In the genomic region with DNA sequence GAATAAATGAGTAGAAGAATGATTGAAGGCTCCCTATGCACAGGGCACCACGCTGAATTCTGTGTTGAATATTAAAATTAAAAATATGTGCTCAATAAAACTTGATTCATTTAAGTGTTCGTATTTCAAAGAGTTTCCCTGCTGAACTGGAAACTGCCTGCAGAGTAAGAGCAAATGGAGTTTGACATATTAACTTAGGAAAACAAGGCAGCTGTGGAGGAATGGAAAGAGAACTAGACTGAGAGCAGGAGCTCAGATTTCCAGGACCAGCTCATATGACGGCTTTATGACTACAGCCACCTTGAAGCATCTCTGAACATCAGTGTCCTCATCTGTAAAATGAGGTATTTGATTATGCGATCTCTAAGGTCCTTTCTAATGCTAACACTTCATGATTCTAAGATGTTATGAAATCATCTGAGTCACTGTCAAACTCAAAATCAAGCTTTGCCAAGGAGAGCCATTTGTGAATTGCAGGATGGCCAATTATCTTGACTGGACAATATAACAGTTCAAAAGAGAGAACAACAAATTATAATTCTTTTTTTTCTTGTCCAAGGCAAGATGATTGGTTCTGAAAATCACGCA, we compare ENCODE assay signal across 18 cellular contexts.
"Had no signal": no experiment of that assay in that cellular context is flagged by ENCODE, and none has a peak within 500 bp of the region (broad histone marks: within the 10 kb centered on the region; RNA-seq: fewer than 3 reads in every experiment).

No MANE protein-coding gene starts in this region.

- H3K9ac ChIP-seq: neural progenitor cell had no signal

- H3K4me2 ChIP-seq: neural progenitor cell had no signal

- H2AFZ ChIP-seq: neural progenitor cell had no signal

- H3K27ac Mint-ChIP-seq: activated B cell treated with CpG ODN at 0.5 μM for 24 hours; activated CD4-positive, alpha-beta T cell treated with anti-CD3 and anti-CD28 coated beads, Interleukin-2, amount 10 ng/mL, durations not matched to agents 7 days and 5 days; activated naive CD4-positive, alpha-beta T cell treated with anti-CD3 and anti-CD28 coated beads, Interleukin-2, amount 10 ng/mL, durations not matched to agents 7 days and 5 days; activated T-helper 2 cell treated with anti-CD3 and anti-CD28 coated beads, Interferon-gamma antibody, Interleukin-2, Interleukin-4, amounts not matched to agents 10 μg/mL and 5 μg/mL and 100 μg/mL, durations not matched to agents 14 hours and 24 hours and 36 hours; neural progenitor cell; stimulated activated memory B cell treated with anti-CD40 and anti-IgM and Interleukin-4, amounts not matched to agents 10 μg/mL and 1 μg/mL and 100 μg/mL, for 72 hours had no signal

- H3K4me3 Mint-ChIP-seq: activated B cell treated with CpG ODN at 0.5 μM for 24 hours; activated CD4-positive, alpha-beta T cell treated with anti-CD3 and anti-CD28 coated beads, Interleukin-2, amount 10 ng/mL, durations not matched to agents 7 days and 5 days; activated naive CD4-positive, alpha-beta T cell treated with anti-CD3 and anti-CD28 coated beads, Interleukin-2, amount 10 ng/mL, durations not matched to agents 7 days and 5 days; neural progenitor cell; stimulated activated memory B cell treated with anti-CD40 and anti-IgM and Interleukin-4, amounts not matched to agents 10 μg/mL and 1 μg/mL and 100 μg/mL, for 72 hours had no signal

- H3K4me1 ChIP-seq: adrenal gland, body of pancreas, foreskin keratinocyte, neural progenitor cell, pancreas, suprapubic skin, upper lobe of left lung had no signal

- H3K4me1 Mint-ChIP-seq: activated B cell treated with CpG ODN at 0.5 μM for 24 hours; activated CD4-positive, alpha-beta T cell treated with anti-CD3 and anti-CD28 coated beads, Interleukin-2, amount 10 ng/mL, durations not matched to agents 7 days and 5 days; activated naive CD4-positive, alpha-beta T cell treated with anti-CD3 and anti-CD28 coated beads, Interleukin-2, amount 10 ng/mL, durations not matched to agents 7 days and 5 days; neural progenitor cell; stimulated activated memory B cell treated with anti-CD40 and anti-IgM and Interleukin-4, amounts not matched to agents 10 μg/mL and 1 μg/mL and 100 μg/mL, for 72 hours had no signal

- H3K27me3 Mint-ChIP-seq: activated B cell treated with CpG ODN at 0.5 μM for 24 hours; activated CD4-positive, alpha-beta T cell treated with anti-CD3 and anti-CD28 coated beads, Interleukin-2, amount 10 ng/mL, durations not matched to agents 7 days and 5 days; activated naive CD4-positive, alpha-beta T cell treated with anti-CD3 and anti-CD28 coated beads, Interleukin-2, amount 10 ng/mL, durations not matched to agents 7 days and 5 days; stimulated activated memory B cell treated with anti-CD40 and anti-IgM and Interleukin-4, amounts not matched to agents 10 μg/mL and 1 μg/mL and 100 μg/mL, for 72 hours had no signal

- H3K4me3 ChIP-seq: adrenal gland, body of pancreas, heart left ventricle, neural progenitor cell, pancreas, suprapubic skin, upper lobe of left lung had no signal

- ATAC-seq: body of pancreas; foreskin keratinocyte; pancreas; stimulated activated memory B cell treated with anti-CD40 and anti-IgM and Interleukin-4, amounts not matched to agents 10 μg/mL and 1 μg/mL and 100 μg/mL, for 72 hours had no signal

- H3K9me3 ChIP-seq: adrenal gland, body of pancreas, heart left ventricle, pancreas, suprapubic skin, upper lobe of left lung had no signal

- H3K9me3 Mint-ChIP-seq: activated CD4-positive, alpha-beta T cell treated with anti-CD3 and anti-CD28 coated beads, Interleukin-2, amount 10 ng/mL, durations not matched to agents 7 days and 5 days; activated T-helper 2 cell treated with anti-CD3 and anti-CD28 coated beads, Interferon-gamma antibody, Interleukin-2, Interleukin-4, amounts not matched to agents 10 μg/mL and 5 μg/mL and 100 μg/mL, durations not matched to agents 14 hours and 24 hours and 36 hours had no signal

- DNase-seq: activated B cell treated with CpG ODN at 0.5 μM for 24 hours; activated CD4-positive, alpha-beta T cell treated with anti-CD3 and anti-CD28 coated beads, Interleukin-2, amount 10 ng/mL, durations not matched to agents 7 days and 5 days; activated CD8-positive, alpha-beta memory T cell treated with anti-CD3 and anti-CD28 coated beads for 24 hours; activated naive CD4-positive, alpha-beta T cell treated with anti-CD3 and anti-CD28 coated beads, Interleukin-2, amount 10 ng/mL, durations not matched to agents 7 days and 5 days; activated T-cell treated with anti-CD3 and anti-CD28 coated beads for 4 hours; adrenal gland; body of pancreas; erythroblast; foreskin keratinocyte; mesendoderm; pancreas; T-helper 2 cell; upper lobe of left lung had no signal

- H3K27ac ChIP-seq: adrenal gland, body of pancreas, foreskin keratinocyte, neural progenitor cell, pancreas, suprapubic skin, upper lobe of left lung had no signal

- H3K36me3 ChIP-seq: adrenal gland, heart left ventricle, neural progenitor cell, pancreas, suprapubic skin, upper lobe of left lung had no signal

- H3K27me3 ChIP-seq: adrenal gland, body of pancreas, foreskin keratinocyte, heart left ventricle, neural progenitor cell, pancreas, suprapubic skin, upper lobe of left lung had no signal
